ENCODE assay signal across 1 cellular context in genomic region chr17:80426671-80427326, GRCh38.
TF ChIP-seq lines count a peak whose summit lies in the region.

No MANE protein-coding gene starts in this region.

TF ChIP-seq in HepG2, 621 proteins besides CTCF, POLR2A, EP300 and RAD21 (continued from another document and continues in another):
- TF ChIP-seq GMEB2 (CRISPR knock-in tag; IDR thresholded peaks at IDR 0.05; ENCODE audit: low read depth) (no peak), TSC22D2 (CRISPR knock-in tag; IDR thresholded peaks at IDR 0.05; ENCODE audit: borderline replicate concordance) (peak; percentile 91; the same call in 1 of the 2 replicates), MYNN (CRISPR knock-in tag; IDR thresholded peaks at IDR 0.05; ENCODE audit: low read depth) (no peak), MED13 (CRISPR knock-in tag; IDR thresholded peaks at IDR 0.05) (0 out of 2 replicates have a peak, but pooled peaks have one; percentile 63), CEBPG (CRISPR knock-in tag; IDR thresholded peaks at IDR 0.05) (no peak), ZBTB1 (CRISPR knock-in tag; IDR thresholded peaks at IDR 0.05; ENCODE audit: borderline replicate concordance) (no peak), HIVEP1 (CRISPR knock-in tag; IDR thresholded peaks at IDR 0.05) (no peak; the same call in 1 of the 2 replicates), ZNF768 (CRISPR knock-in tag; IDR thresholded peaks at IDR 0.05) (peak; percentile 55), SIN3B (IDR thresholded peaks at IDR 0.05; ENCODE audit: low read length) (no peak), ONECUT2 (CRISPR knock-in tag; IDR thresholded peaks at IDR 0.05) (no peak), PBX3 (CRISPR knock-in tag; IDR thresholded peaks at IDR 0.05; ENCODE audit: borderline replicate concordance) (no peak), ZBTB7A (CRISPR knock-in tag; IDR thresholded peaks at IDR 0.05) (no peak), PHF8 (CRISPR knock-in tag; IDR thresholded peaks at IDR 0.05) (no peak), ZFAT (CRISPR knock-in tag; conservative IDR thresholded peaks at IDR 0.05) (no peak), HOXA7 (CRISPR knock-in tag; IDR thresholded peaks at IDR 0.05) (no peak), TOE1 (CRISPR knock-in tag; IDR thresholded peaks at IDR 0.05) (no peak), FOXO1 (CRISPR knock-in tag; IDR thresholded peaks at IDR 0.05) (peak; percentile 67), ZBTB2 (CRISPR knock-in tag; IDR thresholded peaks at IDR 0.05; ENCODE audit: low read depth) (no peak), ZSCAN21 (CRISPR knock-in tag; IDR thresholded peaks at IDR 0.05; ENCODE audit: borderline replicate concordance) (peak; percentile 35; the same call in 1 of the 2 replicates), ZMYM3 (CRISPR knock-in tag; IDR thresholded peaks at IDR 0.05) (no peak), RFXANK (CRISPR knock-in tag; IDR thresholded peaks at IDR 0.05) (0 out of 2 replicates have a peak, but pooled peaks have one; percentile 72), FOXM1 (CRISPR knock-in tag; IDR thresholded peaks at IDR 0.05) (no peak), NBN (conservative IDR thresholded peaks at IDR 0.05) (no peak), SALL1 (CRISPR knock-in tag; IDR thresholded peaks at IDR 0.05) (peak; percentile 82), ZSCAN29 (CRISPR knock-in tag; conservative IDR thresholded peaks at IDR 0.05) (no peak), RORA (CRISPR knock-in tag; IDR thresholded peaks at IDR 0.05) (no peak), ZNF367 (CRISPR knock-in tag; IDR thresholded peaks at IDR 0.05; ENCODE audit: borderline replicate concordance) (no peak), SKIL (CRISPR knock-in tag; IDR thresholded peaks at IDR 0.05; ENCODE audit: borderline replicate concordance) (no peak), HBP1 (CRISPR knock-in tag; IDR thresholded peaks at IDR 0.05; ENCODE audit: low read depth) (no peak), ZZZ3 (CRISPR knock-in tag; IDR thresholded peaks at IDR 0.05; ENCODE audit: borderline replicate concordance) (no peak), SMARCE1 (IDR thresholded peaks at IDR 0.05; ENCODE audit: borderline replicate concordance) (no peak), ZNF557 (CRISPR knock-in tag; IDR thresholded peaks at IDR 0.05) (no peak), SP1 (IDR thresholded peaks at IDR 0.05) (no peak), SP1 (CRISPR knock-in tag; IDR thresholded peaks at IDR 0.05) (no peak), DMAP1 (CRISPR knock-in tag; IDR thresholded peaks at IDR 0.05) (no peak), PCBP2 (optimal IDR thresholded peaks at IDR 0.05; ENCODE audit: low read depth, low read length, poor library complexity, severe bottlenecking) (no peak), ZNF260 (CRISPR knock-in tag; IDR thresholded peaks at IDR 0.05; ENCODE audit: borderline replicate concordance, low read depth) (no peak), AGO2 (optimal IDR thresholded peaks at IDR 0.05; ENCODE audit: low read depth, low read length) (peak; percentile 48)
- TF ChIP-seq, protein P1, sequence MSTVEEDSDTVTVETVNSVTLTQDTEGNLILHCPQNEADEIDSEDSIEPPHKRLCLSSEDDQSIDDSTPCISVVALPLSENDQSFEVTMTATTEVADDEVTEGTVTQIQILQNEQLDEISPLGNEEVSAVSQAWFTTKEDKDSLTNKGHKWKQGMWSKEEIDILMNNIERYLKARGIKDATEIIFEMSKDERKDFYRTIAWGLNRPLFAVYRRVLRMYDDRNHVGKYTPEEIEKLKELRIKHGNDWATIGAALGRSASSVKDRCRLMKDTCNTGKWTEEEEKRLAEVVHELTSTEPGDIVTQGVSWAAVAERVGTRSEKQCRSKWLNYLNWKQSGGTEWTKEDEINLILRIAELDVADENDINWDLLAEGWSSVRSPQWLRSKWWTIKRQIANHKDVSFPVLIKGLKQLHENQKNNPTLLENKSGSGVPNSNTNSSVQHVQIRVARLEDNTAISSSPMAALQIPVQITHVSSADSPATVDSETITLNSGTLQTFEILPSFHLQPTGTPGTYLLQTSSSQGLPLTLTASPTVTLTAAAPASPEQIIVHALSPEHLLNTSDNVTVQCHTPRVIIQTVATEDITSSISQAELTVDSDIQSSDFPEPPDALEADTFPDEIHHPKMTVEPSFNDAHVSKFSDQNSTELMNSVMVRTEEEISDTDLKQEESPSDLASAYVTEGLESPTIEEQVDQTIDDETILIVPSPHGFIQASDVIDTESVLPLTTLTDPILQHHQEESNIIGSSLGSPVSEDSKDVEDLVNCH (CRISPR knock-in tag; IDR thresholded peaks at IDR 0.05): no peak
- TF ChIP-seq, protein P2, sequence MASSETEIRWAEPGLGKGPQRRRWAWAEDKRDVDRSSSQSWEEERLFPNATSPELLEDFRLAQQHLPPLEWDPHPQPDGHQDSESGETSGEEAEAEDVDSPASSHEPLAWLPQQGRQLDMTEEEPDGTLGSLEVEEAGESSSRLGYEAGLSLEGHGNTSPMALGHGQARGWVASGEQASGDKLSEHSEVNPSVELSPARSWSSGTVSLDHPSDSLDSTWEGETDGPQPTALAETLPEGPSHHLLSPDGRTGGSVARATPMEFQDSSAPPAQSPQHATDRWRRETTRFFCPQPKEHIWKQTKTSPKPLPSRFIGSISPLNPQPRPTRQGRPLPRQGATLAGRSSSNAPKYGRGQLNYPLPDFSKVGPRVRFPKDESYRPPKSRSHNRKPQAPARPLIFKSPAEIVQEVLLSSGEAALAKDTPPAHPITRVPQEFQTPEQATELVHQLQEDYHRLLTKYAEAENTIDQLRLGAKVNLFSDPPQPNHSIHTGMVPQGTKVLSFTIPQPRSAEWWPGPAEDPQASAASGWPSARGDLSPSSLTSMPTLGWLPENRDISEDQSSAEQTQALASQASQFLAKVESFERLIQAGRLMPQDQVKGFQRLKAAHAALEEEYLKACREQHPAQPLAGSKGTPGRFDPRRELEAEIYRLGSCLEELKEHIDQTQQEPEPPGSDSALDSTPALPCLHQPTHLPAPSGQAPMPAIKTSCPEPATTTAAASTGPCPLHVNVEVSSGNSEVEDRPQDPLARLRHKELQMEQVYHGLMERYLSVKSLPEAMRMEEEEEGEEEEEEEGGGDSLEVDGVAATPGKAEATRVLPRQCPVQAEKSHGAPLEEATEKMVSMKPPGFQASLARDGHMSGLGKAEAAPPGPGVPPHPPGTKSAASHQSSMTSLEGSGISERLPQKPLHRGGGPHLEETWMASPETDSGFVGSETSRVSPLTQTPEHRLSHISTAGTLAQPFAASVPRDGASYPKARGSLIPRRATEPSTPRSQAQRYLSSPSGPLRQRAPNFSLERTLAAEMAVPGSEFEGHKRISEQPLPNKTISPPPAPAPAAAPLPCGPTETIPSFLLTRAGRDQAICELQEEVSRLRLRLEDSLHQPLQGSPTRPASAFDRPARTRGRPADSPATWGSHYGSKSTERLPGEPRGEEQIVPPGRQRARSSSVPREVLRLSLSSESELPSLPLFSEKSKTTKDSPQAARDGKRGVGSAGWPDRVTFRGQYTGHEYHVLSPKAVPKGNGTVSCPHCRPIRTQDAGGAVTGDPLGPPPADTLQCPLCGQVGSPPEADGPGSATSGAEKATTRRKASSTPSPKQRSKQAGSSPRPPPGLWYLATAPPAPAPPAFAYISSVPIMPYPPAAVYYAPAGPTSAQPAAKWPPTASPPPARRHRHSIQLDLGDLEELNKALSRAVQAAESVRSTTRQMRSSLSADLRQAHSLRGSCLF (CRISPR knock-in tag; IDR thresholded peaks at IDR 0.05; ENCODE audit: borderline replicate concordance): no peak
- TF ChIP-seq, protein P3, sequence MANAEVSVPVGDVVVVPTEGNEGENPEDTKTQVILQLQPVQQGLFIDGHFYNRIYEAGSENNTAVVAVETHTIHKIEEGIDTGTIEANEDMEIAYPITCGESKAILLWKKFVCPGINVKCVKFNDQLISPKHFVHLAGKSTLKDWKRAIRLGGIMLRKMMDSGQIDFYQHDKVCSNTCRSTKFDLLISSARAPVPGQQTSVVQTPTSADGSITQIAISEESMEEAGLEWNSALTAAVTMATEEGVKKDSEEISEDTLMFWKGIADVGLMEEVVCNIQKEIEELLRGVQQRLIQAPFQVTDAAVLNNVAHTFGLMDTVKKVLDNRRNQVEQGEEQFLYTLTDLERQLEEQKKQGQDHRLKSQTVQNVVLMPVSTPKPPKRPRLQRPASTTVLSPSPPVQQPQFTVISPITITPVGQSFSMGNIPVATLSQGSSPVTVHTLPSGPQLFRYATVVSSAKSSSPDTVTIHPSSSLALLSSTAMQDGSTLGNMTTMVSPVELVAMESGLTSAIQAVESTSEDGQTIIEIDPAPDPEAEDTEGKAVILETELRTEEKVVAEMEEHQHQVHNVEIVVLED (CRISPR knock-in tag; IDR thresholded peaks at IDR 0.05; ENCODE audit: borderline replicate concordance): peak; percentile 43; the same call in 1 of the 2 replicates
- TF ChIP-seq, protein P4, sequence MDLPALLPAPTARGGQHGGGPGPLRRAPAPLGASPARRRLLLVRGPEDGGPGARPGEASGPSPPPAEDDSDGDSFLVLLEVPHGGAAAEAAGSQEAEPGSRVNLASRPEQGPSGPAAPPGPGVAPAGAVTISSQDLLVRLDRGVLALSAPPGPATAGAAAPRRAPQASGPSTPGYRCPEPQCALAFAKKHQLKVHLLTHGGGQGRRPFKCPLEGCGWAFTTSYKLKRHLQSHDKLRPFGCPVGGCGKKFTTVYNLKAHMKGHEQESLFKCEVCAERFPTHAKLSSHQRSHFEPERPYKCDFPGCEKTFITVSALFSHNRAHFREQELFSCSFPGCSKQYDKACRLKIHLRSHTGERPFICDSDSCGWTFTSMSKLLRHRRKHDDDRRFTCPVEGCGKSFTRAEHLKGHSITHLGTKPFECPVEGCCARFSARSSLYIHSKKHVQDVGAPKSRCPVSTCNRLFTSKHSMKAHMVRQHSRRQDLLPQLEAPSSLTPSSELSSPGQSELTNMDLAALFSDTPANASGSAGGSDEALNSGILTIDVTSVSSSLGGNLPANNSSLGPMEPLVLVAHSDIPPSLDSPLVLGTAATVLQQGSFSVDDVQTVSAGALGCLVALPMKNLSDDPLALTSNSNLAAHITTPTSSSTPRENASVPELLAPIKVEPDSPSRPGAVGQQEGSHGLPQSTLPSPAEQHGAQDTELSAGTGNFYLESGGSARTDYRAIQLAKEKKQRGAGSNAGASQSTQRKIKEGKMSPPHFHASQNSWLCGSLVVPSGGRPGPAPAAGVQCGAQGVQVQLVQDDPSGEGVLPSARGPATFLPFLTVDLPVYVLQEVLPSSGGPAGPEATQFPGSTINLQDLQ (CRISPR knock-in tag; IDR thresholded peaks at IDR 0.05): no peak
